Comparison of ENCODE assay signal across 15 cellular contexts in genomic region chr2:240759454-240759853, GRCh38.
DNase-seq lines count a peak whose midpoint lies in the region; ATAC-seq and TF ChIP-seq lines count a peak whose summit lies in the region.
"Had no signal": no experiment of that assay in that cellular context is flagged by ENCODE, and none has a peak within 500 bp of the region (broad histone marks: within the 10 kb centered on the region; RNA-seq: fewer than 3 reads in every experiment).

No MANE protein-coding gene starts in this region.

- no peak overlapping the region for H3K4me3 ChIP-seq in NB4 (ENCODE audit: low read depth, low read length)
- no peak overlapping the region for H3K4me3 ChIP-seq in neural progenitor cell
- H3K4me3 ChIP-seq in colonic mucosa = no peak overlapping the region
- H3K4me3 ChIP-seq: gastrocnemius medialis had no signal

- H3K9ac ChIP-seq in neural progenitor cell (no peak overlapping the region), colonic mucosa (ENCODE audit: low read depth in 2 of 2, low read length in 2 of 2) (no peak overlapping the region)

- no peak overlapping the region for H3K4me3 Mint-ChIP-seq in activated CD4-positive, alpha-beta T cell treated with anti-CD3 and anti-CD28 coated beads for 36 hours
- no peak overlapping the region for H3K4me3 Mint-ChIP-seq in neural progenitor cell
- H3K4me3 Mint-ChIP-seq in CD14-positive monocyte = no peak overlapping the region
- H3K4me3 Mint-ChIP-seq: activated naive CD8-positive, alpha-beta T cell treated with anti-CD3 and anti-CD28 coated beads, Interleukin-2, amount 10 ng/mL, durations not matched to agents 7 days and 5 days had no signal

- CTCF ChIA-PET in activated CD4-positive, alpha-beta T cell treated with anti-CD3 and anti-CD28 coated beads for 36 hours (lab: Charles Lee) = no interaction called here

- H3K9me3 ChIP-seq in neural progenitor cell (ENCODE audit: low read depth) (no peaks in the 10 kb centered on the region), colonic mucosa (no peaks in the 10 kb centered on the region)
- H3K9me3 ChIP-seq: gastrocnemius medialis, neutrophil had no signal

- DNase-seq in activated CD4-positive, alpha-beta T cell treated with anti-CD3 and anti-CD28 coated beads for 36 hours = peak; percentile 72
- DNase-seq in activated CD4-positive, alpha-beta T cell treated with anti-CD3 and anti-CD28 coated beads, Interleukin-2, amount 50 U/mL, for 1 hour = no peak
- DNase-seq in NB4 (ENCODE audit: low read depth) (peak; percentile 81), neural progenitor cell (ENCODE audit: low spot score) (no peak), colonic mucosa (no peak), CD14-positive monocyte (ENCODE audit: low spot score) (no peak), hippocampal formation (lab: John Stamatoyannopoulos, UW) (no peak)
- DNase-seq: activated naive CD8-positive, alpha-beta T cell treated with anti-CD3 and anti-CD28 coated beads, Interleukin-2, amount 10 ng/mL, durations not matched to agents 7 days and 5 days; dermis blood vessel endothelial cell; DMS153; gastrocnemius medialis; SHP77 had no signal

- H3K79me2 ChIP-seq in neural progenitor cell (ENCODE audit: low read depth) = no peaks in the 10 kb centered on the region

- H3K9me3 Mint-ChIP-seq in activated CD4-positive, alpha-beta T cell treated with anti-CD3 and anti-CD28 coated beads for 36 hours (ENCODE audit: low read depth) = no peaks in the 10 kb centered on the region
- H3K9me3 Mint-ChIP-seq in neural progenitor cell = no peaks in the 10 kb centered on the region
- H3K9me3 Mint-ChIP-seq in CD14-positive monocyte = no peaks in the 10 kb centered on the region
- H3K9me3 Mint-ChIP-seq: activated naive CD8-positive, alpha-beta T cell treated with anti-CD3 and anti-CD28 coated beads, Interleukin-2, amount 10 ng/mL, durations not matched to agents 7 days and 5 days had no signal

- intact Hi-C loops in activated CD4-positive, alpha-beta T cell treated with anti-CD3 and anti-CD28 coated beads for 36 hours (cut with DNase I, micrococcal nuclease) = no loop called here
- intact Hi-C loops in colonic mucosa (cut with DNase I) (no loop called here), CD14-positive monocyte (cut with micrococcal nuclease) (no loop called here)

- H3F3A ChIP-seq in neural progenitor cell (ENCODE audit: low read depth) = no peaks in the 10 kb centered on the region

- no peaks in the 10 kb centered on the region for H3K36me3 Mint-ChIP-seq in activated CD4-positive, alpha-beta T cell treated with anti-CD3 and anti-CD28 coated beads for 36 hours (ENCODE audit: low read depth)
- H3K36me3 Mint-ChIP-seq in neural progenitor cell (peaks cover 7% of the 10 kb centered on the region), CD14-positive monocyte (no peaks in the 10 kb centered on the region)
- H3K36me3 Mint-ChIP-seq: activated naive CD8-positive, alpha-beta T cell treated with anti-CD3 and anti-CD28 coated beads, Interleukin-2, amount 10 ng/mL, durations not matched to agents 7 days and 5 days had no signal

- H2AFZ ChIP-seq in neural progenitor cell (replicated peaks) = no peak overlapping the region

- peak; percentile 91 for ATAC-seq in activated CD4-positive, alpha-beta T cell treated with anti-CD3 and anti-CD28 coated beads for 36 hours
- peak; percentile 63 for ATAC-seq in GM21529 (IDR thresholded peaks at IDR 0.05; ENCODE audit: unreplicated experiment)
- ATAC-seq: gastrocnemius medialis had no signal

- no peak for TF ChIP-seq POLR2A in NB4 (IDR thresholded peaks at IDR 0.05; ENCODE audit: extremely low read depth, insufficient read length)

- no peaks in the 10 kb centered on the region for H4K20me1 ChIP-seq in neural progenitor cell (ENCODE audit: low read depth)

- no peaks in the 10 kb centered on the region for H3K36me3 ChIP-seq in neural progenitor cell
- no peaks in the 10 kb centered on the region for H3K36me3 ChIP-seq in colonic mucosa
- H3K36me3 ChIP-seq: gastrocnemius medialis, neutrophil had no signal

- peaks cover 6% of the 10 kb centered on the region for H3K4me1 Mint-ChIP-seq in activated CD4-positive, alpha-beta T cell treated with anti-CD3 and anti-CD28 coated beads for 36 hours
- H3K4me1 Mint-ChIP-seq in neural progenitor cell (peaks cover 15% of the 10 kb centered on the region), CD14-positive monocyte (no peaks in the 10 kb centered on the region)
- H3K4me1 Mint-ChIP-seq: activated naive CD8-positive, alpha-beta T cell treated with anti-CD3 and anti-CD28 coated beads, Interleukin-2, amount 10 ng/mL, durations not matched to agents 7 days and 5 days had no signal

- TF ChIP-seq CTCF in NB4 (IDR thresholded peaks at IDR 0.05; ENCODE audit: low read depth, low read length) (no peak), neural progenitor cell (IDR thresholded peaks at IDR 0.05) (no peak), colonic mucosa (IDR thresholded peaks at IDR 0.05) (no peak), CD14-positive monocyte (IDR thresholded peaks at IDR 0.05) (no peak)

- POLR2A ChIA-PET in activated CD4-positive, alpha-beta T cell treated with anti-CD3 and anti-CD28 coated beads for 36 hours (lab: Charles Lee) = no interaction called here

- H3K27me3 ChIP-seq in neural progenitor cell (no peaks in the 10 kb centered on the region), colonic mucosa (no peaks in the 10 kb centered on the region)
- H3K27me3 ChIP-seq: gastrocnemius medialis, neutrophil had no signal

- H3K27ac ChIP-seq in neural progenitor cell (no peak overlapping the region), colonic mucosa (no peak overlapping the region)
- H3K27ac ChIP-seq: gastrocnemius medialis, neutrophil, VCaP had no signal

- H3K27me3 Mint-ChIP-seq in activated CD4-positive, alpha-beta T cell treated with anti-CD3 and anti-CD28 coated beads for 36 hours = no peaks in the 10 kb centered on the region
- H3K27me3 Mint-ChIP-seq in neural progenitor cell (ENCODE audit: insufficient read depth, low read depth) (peaks cover 2% of the 10 kb centered on the region), CD14-positive monocyte (ENCODE audit: low read depth in 3 of 3) (peaks cover 2 to 3% (median 2%) of the 10 kb centered on the region in 3 donors)
- H3K27me3 Mint-ChIP-seq: activated naive CD8-positive, alpha-beta T cell treated with anti-CD3 and anti-CD28 coated beads, Interleukin-2, amount 10 ng/mL, durations not matched to agents 7 days and 5 days had no signal

- no peak overlapping the region for H3K27ac Mint-ChIP-seq in activated CD4-positive, alpha-beta T cell treated with anti-CD3 and anti-CD28 coated beads for 36 hours
- H3K27ac Mint-ChIP-seq in neural progenitor cell = peak overlapping the region; percentile 61
- H3K27ac Mint-ChIP-seq in CD14-positive monocyte = no peak overlapping the region
- H3K27ac Mint-ChIP-seq: activated naive CD8-positive, alpha-beta T cell treated with anti-CD3 and anti-CD28 coated beads, Interleukin-2, amount 10 ng/mL, durations not matched to agents 7 days and 5 days had no signal

- no peaks in the 10 kb centered on the region for H3K4me1 ChIP-seq in neural progenitor cell
- no peaks in the 10 kb centered on the region for H3K4me1 ChIP-seq in colonic mucosa
- H3K4me1 ChIP-seq: gastrocnemius medialis had no signal

- H3K4me2 ChIP-seq in neural progenitor cell = no peak overlapping the region

Comparison
In these comparisons a context has a peak if more than half of its experiments do, and no peak if none do; other contexts are left out.
1. DNase-seq: peak in activated CD4-positive, alpha-beta T cell treated with anti-CD3 and anti-CD28 coated beads for 36 hours (single experiment) and NB4 (single experiment); none in activated CD4-positive, alpha-beta T cell treated with anti-CD3 and anti-CD28 coated beads, Interleukin-2, amount 50 U/mL, for 1 hour (single experiment), neural progenitor cell (single experiment), colonic mucosa (single experiment), CD14-positive monocyte (single experiment) and hippocampal formation (0 of 2).